21 cellular contexts compared by ENCODE assay signal in the genomic region with DNA sequence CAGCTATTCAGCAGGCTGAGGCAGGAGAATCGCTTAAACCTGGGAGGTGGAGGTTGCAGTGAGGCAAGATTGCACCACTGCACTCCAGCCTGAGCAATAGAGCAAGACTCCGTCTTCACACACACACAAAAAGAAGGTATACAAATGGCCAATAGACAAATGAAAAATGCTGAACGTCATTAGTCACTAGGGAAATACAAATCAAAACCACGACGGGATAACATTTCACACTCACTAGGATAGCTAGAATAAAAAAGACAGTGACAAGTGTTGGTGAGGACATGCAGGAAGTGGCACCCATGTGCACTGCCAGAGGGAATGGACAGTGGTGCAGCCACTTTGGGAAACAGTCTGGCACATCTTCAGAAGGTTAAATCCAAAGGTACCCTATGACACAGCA.
"Had no signal": no experiment of that assay in that cellular context is flagged by ENCODE, and none has a peak within 500 bp of the region (broad histone marks: within the 10 kb centered on the region; RNA-seq: fewer than 3 reads in every experiment).

No MANE protein-coding gene starts in this region.

- ATAC-seq: body of pancreas; gastroesophageal sphincter; naive thymus-derived CD4-positive, alpha-beta T cell had no signal

- H3K9me3 Mint-ChIP-seq: activated naive CD4-positive, alpha-beta T cell treated with anti-CD3 and anti-CD28 coated beads for 36 hours; activated naive CD8-positive, alpha-beta T cell treated with anti-CD3 and anti-CD28 coated beads for 36 hours had no signal

- H3K27me3 Mint-ChIP-seq: activated naive CD8-positive, alpha-beta T cell treated with anti-CD3 and anti-CD28 coated beads for 36 hours; naive thymus-derived CD4-positive, alpha-beta T cell; progenitor cell of endocrine pancreas had no signal

- H3K4me1 Mint-ChIP-seq: activated naive CD8-positive, alpha-beta T cell treated with anti-CD3 and anti-CD28 coated beads for 36 hours had no signal

- H3K4me3 Mint-ChIP-seq: activated naive CD4-positive, alpha-beta T cell treated with anti-CD3 and anti-CD28 coated beads for 36 hours; activated naive CD8-positive, alpha-beta T cell treated with anti-CD3 and anti-CD28 coated beads for 36 hours; naive thymus-derived CD4-positive, alpha-beta T cell had no signal

- DNase-seq: activated CD4-positive, alpha-beta T cell treated with anti-CD3 and anti-CD28 coated beads for 4 hours; activated CD4-positive, alpha-beta T cell treated with anti-CD3 and anti-CD28 coated beads, Interleukin-2, amount 50 U/mL, for 4 hours; activated CD8-positive, alpha-beta memory T cell treated with anti-CD3 and anti-CD28 coated beads for 24 hours; activated effector memory CD4-positive, alpha-beta T cell treated with anti-CD3 and anti-CD28 coated beads, Interleukin-2, amount 50 U/mL, for 16 hours; activated naive CD4-positive, alpha-beta T cell treated with anti-CD3 and anti-CD28 coated beads for 36 hours; activated naive CD8-positive, alpha-beta T cell treated with anti-CD3 and anti-CD28 coated beads for 36 hours; adrenal gland; aorta; body of pancreas; dorsolateral prefrontal cortex; effector memory CD4-positive, alpha-beta T cell; islet precursor cell; left ventricle myocardium inferior; naive thymus-derived CD4-positive, alpha-beta T cell; ovary; stimulated activated CD4-positive, alpha-beta T cell treated with anti-CD3 and anti-CD28 coated beads, Interleukin-15, amount 100 ng/mL, for 24 hours; stimulated activated CD4-positive, alpha-beta T cell treated with anti-CD3 and anti-CD28 coated beads, Interleukin-2, amount 100 ng/mL, for 24 hours; stimulated activated naive CD4-positive, alpha-beta T cell; tibial artery had no signal

- H3K27ac Mint-ChIP-seq: activated naive CD4-positive, alpha-beta T cell treated with anti-CD3 and anti-CD28 coated beads for 36 hours; activated naive CD8-positive, alpha-beta T cell treated with anti-CD3 and anti-CD28 coated beads for 36 hours; naive thymus-derived CD4-positive, alpha-beta T cell; progenitor cell of endocrine pancreas had no signal
